In genomic region chr18:9403795-9404564, GRCh38 we compare ENCODE assay signal across 8 cellular contexts.
DNase-seq lines count a peak whose midpoint lies in the region; ATAC-seq and TF ChIP-seq lines count a peak whose summit lies in the region.

No MANE protein-coding gene starts in this region.

- WGBS in esophagus squamous epithelium, 2 donors: 88 to 92% methylated on average over 17 to 24 of the region's 24 CpGs

- CTCF ChIA-PET in activated CD4-positive, alpha-beta T cell treated with anti-CD3 and anti-CD28 coated beads, Interleukin-2, amount 10 ng/mL, durations not matched to agents 7 days and 5 days (lab: Charles Lee): interaction anchor here (0.7 to 1.6 kb wide), 2 partner anchors 48 to 60 kb away, joined by 3 to 5 read pairs; no protein-coding TSS in a partner anchor

- peak overlapping the region; percentile 79 for H3K27ac Mint-ChIP-seq in activated CD4-positive, alpha-beta T cell treated with anti-CD3 and anti-CD28 coated beads, Interleukin-2, amount 10 ng/mL, durations not matched to agents 7 days and 5 days
- peak overlapping the region; percentile 91 for H3K27ac Mint-ChIP-seq in stimulated activated naive B cell treated with anti-CD40 and anti-IgM and Interleukin-4, amounts not matched to agents 10 μg/mL and 1 μg/mL and 100 μg/mL, for 72 hours

- peak overlapping the region; percentile 39 for H3K4me2 ChIP-seq in OCI-LY1 (ENCODE audit: low read length)

- H4K20me1 ChIP-seq in OCI-LY1 (ENCODE audit: insufficient read depth, low read length): no peaks in the 10 kb centered on the region

- H3K4me3 ChIP-seq in OCI-LY1 (ENCODE audit: low read depth, low read length, poor library complexity, severe bottlenecking) (peak overlapping the region; percentile 34), esophagus squamous epithelium (peak overlapping the region in 1 of 4 donors; percentile 37), colonic mucosa (no peak overlapping the region)

- H3K9me3 ChIP-seq in OCI-LY1 (ENCODE audit: low read length) (0 out of 2 replicates have a peak, but pooled peaks cover 3% of the 10 kb centered on the region), esophagus squamous epithelium (no peaks in the 10 kb centered on the region), colonic mucosa (no peaks in the 10 kb centered on the region)

- TF ChIP-seq POLR2A in esophagus squamous epithelium (IDR thresholded peaks at IDR 0.05): no peak

- peak overlapping the region; percentile 25; the same call in 1 of the 2 replicates for H3K9ac ChIP-seq in OCI-LY1 (ENCODE audit: low read length)
- no peak overlapping the region for H3K9ac ChIP-seq in colonic mucosa (ENCODE audit: low read depth in 2 of 2, low read length in 2 of 2)

- TF ChIP-seq CTCF in OCI-LY1 (IDR thresholded peaks at IDR 0.05; ENCODE audit: low read length): peak; percentile 21; the same call in 1 of the 2 replicates
- no peak for TF ChIP-seq CTCF in esophagus squamous epithelium (IDR thresholded peaks at IDR 0.05)
- no peak for TF ChIP-seq CTCF in colonic mucosa (IDR thresholded peaks at IDR 0.05)

- H3K4me1 ChIP-seq in OCI-LY1 (ENCODE audit: insufficient read depth, low read length, severe bottlenecking) (peaks cover 12% of the 10 kb centered on the region), esophagus squamous epithelium (peaks cover 0 to 37% (median 9%) of the 10 kb centered on the region in 3 donors), colonic mucosa (no peaks in the 10 kb centered on the region)

- no peak overlapping the region for H2AFZ ChIP-seq in OCI-LY1 (ENCODE audit: low read length)

- peaks cover 7% of the 10 kb centered on the region for H3K9me3 Mint-ChIP-seq in activated CD4-positive, alpha-beta T cell treated with anti-CD3 and anti-CD28 coated beads, Interleukin-2, amount 10 ng/mL, durations not matched to agents 7 days and 5 days
- peaks cover 3 to 4% of the 10 kb centered on the region in 2 donors for H3K9me3 Mint-ChIP-seq in stimulated activated naive B cell treated with anti-CD40 and anti-IgM and Interleukin-4, amounts not matched to agents 10 μg/mL and 1 μg/mL and 100 μg/mL, for 72 hours

- intact Hi-C loops in esophagus squamous epithelium (cut with DNase I) (no loop called here), colonic mucosa (cut with DNase I) (no loop called here)

- H3K4me1 Mint-ChIP-seq in activated CD4-positive, alpha-beta T cell treated with anti-CD3 and anti-CD28 coated beads, Interleukin-2, amount 10 ng/mL, durations not matched to agents 7 days and 5 days: peaks cover 12% of the 10 kb centered on the region
- H3K4me1 Mint-ChIP-seq in stimulated activated naive B cell treated with anti-CD40 and anti-IgM and Interleukin-4, amounts not matched to agents 10 μg/mL and 1 μg/mL and 100 μg/mL, for 72 hours: peaks cover 8 to 17% of the 10 kb centered on the region in 2 donors

- POLR2A ChIA-PET in activated CD4-positive, alpha-beta T cell treated with anti-CD3 and anti-CD28 coated beads, Interleukin-2, amount 10 ng/mL, durations not matched to agents 7 days and 5 days (lab: Charles Lee): no interaction called here

- H3K27ac ChIP-seq in OCI-LY1 (ENCODE audit: low read depth, low read length, poor library complexity, severe bottlenecking) (no peak overlapping the region), esophagus squamous epithelium (peak overlapping the region in 3 of 4 donors; percentile 30 to 69 (median 55)), colonic mucosa (no peak overlapping the region)

- H3K27me3 ChIP-seq in OCI-LY1 (ENCODE audit: insufficient read depth, low read length) (no peaks in the 10 kb centered on the region), esophagus squamous epithelium (no peaks in the 10 kb centered on the region), colonic mucosa (no peaks in the 10 kb centered on the region)

- H3K36me3 ChIP-seq in OCI-LY1 (ENCODE audit: insufficient read depth, low read length) (no peaks in the 10 kb centered on the region), esophagus squamous epithelium (peaks cover 0 to 8% (median 0%) of the 10 kb centered on the region in 3 donors), colonic mucosa (no peaks in the 10 kb centered on the region)

- DNase-seq in activated CD4-positive, alpha-beta T cell treated with anti-CD3 and anti-CD28 coated beads, Interleukin-2, amount 10 ng/mL, durations not matched to agents 7 days and 5 days: no peak
- DNase-seq in activated CD4-positive, alpha-beta T cell treated with anti-CD3 and anti-CD28 coated beads for 4 hours: no peak
- DNase-seq in esophagus squamous epithelium (lab: John Stamatoyannopoulos, UW): no peak
- no peak for DNase-seq in stimulated activated naive B cell treated with anti-CD40 and anti-IgM and Interleukin-4, amounts not matched to agents 10 μg/mL and 1 μg/mL and 100 μg/mL, for 72 hours
- no peak for DNase-seq in superior temporal gyrus (ENCODE audit: extremely low spot score)
- DNase-seq in colonic mucosa: no peak
- no peak for DNase-seq in NCI-H1417 (lab: John Stamatoyannopoulos, UW)

- peak overlapping the region; percentile 62 for H3K4me3 Mint-ChIP-seq in activated CD4-positive, alpha-beta T cell treated with anti-CD3 and anti-CD28 coated beads, Interleukin-2, amount 10 ng/mL, durations not matched to agents 7 days and 5 days
- peak overlapping the region; percentile 82 for H3K4me3 Mint-ChIP-seq in stimulated activated naive B cell treated with anti-CD40 and anti-IgM and Interleukin-4, amounts not matched to agents 10 μg/mL and 1 μg/mL and 100 μg/mL, for 72 hours

- no peaks in the 10 kb centered on the region for H3F3A ChIP-seq in OCI-LY1 (ENCODE audit: insufficient read depth, low read length)

- H3K79me2 ChIP-seq in OCI-LY1 (ENCODE audit: insufficient read depth, low read length): no peaks in the 10 kb centered on the region

- peak; percentile 10 to 13 for ATAC-seq in stimulated activated naive B cell treated with anti-CD40 and anti-IgM and Interleukin-4, amounts not matched to agents 10 μg/mL and 1 μg/mL and 100 μg/mL, for 72 hours (replicated peaks)

- no peaks in the 10 kb centered on the region for H3K9me2 ChIP-seq in OCI-LY1 (ENCODE audit: low read depth, low read length)

- H3K36me3 Mint-ChIP-seq in activated CD4-positive, alpha-beta T cell treated with anti-CD3 and anti-CD28 coated beads, Interleukin-2, amount 10 ng/mL, durations not matched to agents 7 days and 5 days (ENCODE audit: low read depth): peaks cover 6% of the 10 kb centered on the region
- H3K36me3 Mint-ChIP-seq in stimulated activated naive B cell treated with anti-CD40 and anti-IgM and Interleukin-4, amounts not matched to agents 10 μg/mL and 1 μg/mL and 100 μg/mL, for 72 hours: peaks cover 3 to 9% of the 10 kb centered on the region in 2 donors

- H3K27me3 Mint-ChIP-seq in activated CD4-positive, alpha-beta T cell treated with anti-CD3 and anti-CD28 coated beads, Interleukin-2, amount 10 ng/mL, durations not matched to agents 7 days and 5 days: no peaks in the 10 kb centered on the region
- H3K27me3 Mint-ChIP-seq in stimulated activated naive B cell treated with anti-CD40 and anti-IgM and Interleukin-4, amounts not matched to agents 10 μg/mL and 1 μg/mL and 100 μg/mL, for 72 hours: no peaks in the 10 kb centered on the region

Comparison
In these comparisons a context has a peak if more than half of its experiments do, and no peak if none do; other contexts are left out.
1. H3K27ac ChIP-seq: peak in esophagus squamous epithelium (3 of 4); none in OCI-LY1 (single experiment) and colonic mucosa (single experiment).